27 cellular contexts compared by ENCODE assay signal in genomic region chr13:103250071-103250470, GRCh38.
"Had no signal": no experiment of that assay in that cellular context is flagged by ENCODE, and none has a peak within 500 bp of the region (broad histone marks: within the 10 kb centered on the region; RNA-seq: fewer than 3 reads in every experiment).

No MANE protein-coding gene starts in this region.

- H3K4me3 ChIP-seq: adrenal gland, body of pancreas, colonic mucosa, esophagus squamous epithelium had no signal

- H3K36me3 ChIP-seq: adrenal gland, colonic mucosa, esophagus squamous epithelium had no signal

- H3K27me3 ChIP-seq: adrenal gland, body of pancreas, colonic mucosa, esophagus squamous epithelium had no signal

- H3K9me3 ChIP-seq: adrenal gland, body of pancreas, colonic mucosa, esophagus squamous epithelium had no signal

- H3K27ac ChIP-seq: adrenal gland, body of pancreas, colonic mucosa, epithelial cell of prostate, esophagus squamous epithelium had no signal

- DNase-seq: activated CD4-positive, alpha-beta memory T cell treated with anti-CD3 and anti-CD28 coated beads for 36 hours; activated CD4-positive, alpha-beta T cell treated with anti-CD3 and anti-CD28 coated beads for 36 hours; activated CD4-positive, alpha-beta T cell treated with anti-CD3 and anti-CD28 coated beads, Interleukin-2, amount 10 ng/mL, durations not matched to agents 24 days and 14 days; activated CD4-positive, CD25-positive, alpha-beta regulatory T cell; activated CD4-positive, CD25-positive, alpha-beta regulatory T cell treated with anti-CD3 and anti-CD28 coated beads, Interleukin-2, amount 50 U/mL, for 72 hours; activated CD8-positive, alpha-beta memory T cell treated with anti-CD3 and anti-CD28 coated beads, Interleukin-2, amount 10 ng/mL, durations not matched to agents 7 days and 5 days; activated CD8-positive, alpha-beta memory T cell treated with anti-CD3 and anti-CD28 coated beads, Interleukin-2, amount 50 U/mL, for 4 hours; activated CD8-positive, alpha-beta T cell treated with anti-CD3 and anti-CD28 coated beads, Interleukin-2, amount 10 ng/mL, durations not matched to agents 7 days and 5 days; activated effector memory CD4-positive, alpha-beta T cell treated with anti-CD3 and anti-CD28 coated beads, Interleukin-2, amount 50 U/mL, for 16 hours; activated naive CD4-positive, alpha-beta T cell treated with anti-CD3 and anti-CD28 coated beads for 36 hours; activated naive CD8-positive, alpha-beta T cell treated with anti-CD3 and anti-CD28 coated beads for 36 hours; activated naive CD8-positive, alpha-beta T cell treated with anti-CD3 and anti-CD28 coated beads, Interleukin-2, amount 50 U/mL, for 24 hours; activated T-cell treated with anti-CD3 and anti-CD28 coated beads, Interleukin-2, amount 50 U/mL, for 1 hour; activated T-cell treated with anti-CD3 and anti-CD28 coated beads, Interleukin-2, amount 50 U/mL, for 48 hours; adrenal gland; amygdala; aorta; body of pancreas; cerebellar nuclear complex; colonic mucosa; effector CD8-positive, alpha-beta T cell; esophagus squamous epithelium; foreskin melanocyte; head of caudate nucleus; hippocampal formation; T1000 had no signal

- H3K4me1 ChIP-seq: adrenal gland, body of pancreas, colonic mucosa, esophagus squamous epithelium had no signal

- ATAC-seq: activated CD4-positive, alpha-beta T cell treated with anti-CD3 and anti-CD28 coated beads for 36 hours; activated CD8-positive, alpha-beta memory T cell treated with anti-CD3 and anti-CD28 coated beads, Interleukin-2, amount 10 ng/mL, durations not matched to agents 7 days and 5 days; activated CD8-positive, alpha-beta T cell treated with anti-CD3 and anti-CD28 coated beads, Interleukin-2, amount 10 ng/mL, durations not matched to agents 7 days and 5 days; activated naive CD8-positive, alpha-beta T cell treated with anti-CD3 and anti-CD28 coated beads, Interleukin-2, amount 50 U/mL, for 24 hours; body of pancreas had no signal
